ENCODE assay signal across 16 cellular contexts in genomic region chr19:37332839-37333238, GRCh38.
"Had no signal": no experiment of that assay in that cellular context is flagged by ENCODE, and none has a peak within 500 bp of the region (broad histone marks: within the 10 kb centered on the region; RNA-seq: fewer than 3 reads in every experiment).

No MANE protein-coding gene starts in this region.

- DNase-seq: activated CD4-positive, alpha-beta memory T cell treated with anti-CD3 and anti-CD28 coated beads, Interleukin-2, amount 10 ng/mL, durations not matched to agents 7 days and 5 days; activated CD4-positive, alpha-beta T cell treated with anti-CD3 and anti-CD28 coated beads for 36 hours; activated CD8-positive, alpha-beta memory T cell treated with anti-CD3 and anti-CD28 coated beads, Interleukin-2, amount 50 U/mL, for 4 hours; activated naive CD8-positive, alpha-beta T cell treated with anti-CD3 and anti-CD28 coated beads for 36 hours; brain microvascular endothelial cell; cortex of kidney; effector CD4-positive, alpha-beta T cell; hypothalamus; occipital lobe; right lobe of liver; stimulated activated naive CD8-positive, alpha-beta T cell treated with anti-CD3 and anti-CD28 coated beads, Interleukin-15, amount 100 ng/mL, for 72 hours; T-helper 1 cell; upper lobe of right lung had no signal

- H3K4me1 ChIP-seq: right lobe of liver had no signal

- ATAC-seq: activated CD4-positive, alpha-beta T cell treated with anti-CD3 and anti-CD28 coated beads for 36 hours; natural killer cell treated with Interleukin-12 subunit alpha and Interleukin-12 subunit beta and Interleukin-15 and Interleukin-18, amount 100 ng/mL, for 72 hours; right lobe of liver; stimulated activated naive CD8-positive, alpha-beta T cell treated with anti-CD3 and anti-CD28 coated beads, Interleukin-15, amount 100 ng/mL, for 72 hours; upper lobe of right lung had no signal

- H3K27me3 ChIP-seq: brain microvascular endothelial cell, right lobe of liver, upper lobe of right lung had no signal

- H3K4me3 ChIP-seq: right lobe of liver, smooth muscle cell, upper lobe of right lung had no signal

- H3K27me3 Mint-ChIP-seq: activated CD4-positive, alpha-beta memory T cell treated with anti-CD3 and anti-CD28 coated beads, Interleukin-2, amount 10 ng/mL, durations not matched to agents 7 days and 5 days; activated CD4-positive, alpha-beta T cell treated with anti-CD3 and anti-CD28 coated beads for 36 hours; activated naive CD8-positive, alpha-beta T cell treated with anti-CD3 and anti-CD28 coated beads for 36 hours; central memory CD8-positive, alpha-beta T cell; natural killer cell treated with Interleukin-12 subunit alpha and Interleukin-12 subunit beta and Interleukin-15 and Interleukin-18, amount 100 ng/mL, for 72 hours; stimulated activated naive CD8-positive, alpha-beta T cell treated with anti-CD3 and anti-CD28 coated beads, Interleukin-15, amount 100 ng/mL, for 72 hours had no signal

- H3K27ac ChIP-seq: brain microvascular endothelial cell, right lobe of liver, upper lobe of right lung had no signal

- H3K9me3 Mint-ChIP-seq: central memory CD8-positive, alpha-beta T cell; natural killer cell treated with Interleukin-12 subunit alpha and Interleukin-12 subunit beta and Interleukin-15 and Interleukin-18, amount 100 ng/mL, for 72 hours had no signal

- H3K27ac Mint-ChIP-seq: activated CD4-positive, alpha-beta memory T cell treated with anti-CD3 and anti-CD28 coated beads, Interleukin-2, amount 10 ng/mL, durations not matched to agents 7 days and 5 days; activated CD4-positive, alpha-beta T cell treated with anti-CD3 and anti-CD28 coated beads for 36 hours; activated naive CD8-positive, alpha-beta T cell treated with anti-CD3 and anti-CD28 coated beads for 36 hours; natural killer cell treated with Interleukin-12 subunit alpha and Interleukin-12 subunit beta and Interleukin-15 and Interleukin-18, amount 100 ng/mL, for 72 hours; stimulated activated naive CD8-positive, alpha-beta T cell treated with anti-CD3 and anti-CD28 coated beads, Interleukin-15, amount 100 ng/mL, for 72 hours had no signal

- H3K4me3 Mint-ChIP-seq: activated CD4-positive, alpha-beta memory T cell treated with anti-CD3 and anti-CD28 coated beads, Interleukin-2, amount 10 ng/mL, durations not matched to agents 7 days and 5 days; activated CD4-positive, alpha-beta T cell treated with anti-CD3 and anti-CD28 coated beads for 36 hours; activated naive CD8-positive, alpha-beta T cell treated with anti-CD3 and anti-CD28 coated beads for 36 hours; natural killer cell treated with Interleukin-12 subunit alpha and Interleukin-12 subunit beta and Interleukin-15 and Interleukin-18, amount 100 ng/mL, for 72 hours; stimulated activated naive CD8-positive, alpha-beta T cell treated with anti-CD3 and anti-CD28 coated beads, Interleukin-15, amount 100 ng/mL, for 72 hours had no signal

- H3K9me3 ChIP-seq: right lobe of liver, upper lobe of right lung had no signal
